In genomic region chr18:70205421-70206397, GRCh38 we compare ENCODE assay signal across 8 cellular contexts. TPM values are rescaled to one million over a fixed set of nuclear protein-coding genes. Genes with fewer than 3 reads are reported as not detected.
DNase-seq lines count a peak whose midpoint lies in the region; ATAC-seq and TF ChIP-seq lines count a peak whose summit lies in the region.

Gene RTTN (minus strand): TSS chr18:70205687. CDS start chr18:70205658, 29 bp downstream.

- peaks cover 7% of the 10 kb centered on the region for H3K27me3 Mint-ChIP-seq in activated naive CD8-positive, alpha-beta T cell treated with anti-CD3 and anti-CD28 coated beads, Interleukin-2, amount 10 ng/mL, durations not matched to agents 7 days and 5 days

- peak within 1 kb of the TSS; percentile 94 for H3K4me3 Mint-ChIP-seq in activated naive CD8-positive, alpha-beta T cell treated with anti-CD3 and anti-CD28 coated beads, Interleukin-2, amount 10 ng/mL, durations not matched to agents 7 days and 5 days

- peak within 1 kb of the TSS; percentile 99 for H3K27ac Mint-ChIP-seq in activated naive CD8-positive, alpha-beta T cell treated with anti-CD3 and anti-CD28 coated beads, Interleukin-2, amount 10 ng/mL, durations not matched to agents 7 days and 5 days

- peaks cover 17% of the 10 kb centered on the region for H3K4me1 Mint-ChIP-seq in activated naive CD8-positive, alpha-beta T cell treated with anti-CD3 and anti-CD28 coated beads, Interleukin-2, amount 10 ng/mL, durations not matched to agents 7 days and 5 days

- H3K9me3 ChIP-seq in SU-DHL-6 (ENCODE audit: insufficient read depth, low read length) (no peaks in the 10 kb centered on the region), ovary (no peaks in the 10 kb centered on the region), thyroid gland (no peaks in the 10 kb centered on the region)

- peaks cover 21% of the 10 kb centered on the region for H3K79me2 ChIP-seq in SU-DHL-6 (ENCODE audit: insufficient read depth, low read length)

- H3K9me3 Mint-ChIP-seq in activated naive CD8-positive, alpha-beta T cell treated with anti-CD3 and anti-CD28 coated beads, Interleukin-2, amount 10 ng/mL, durations not matched to agents 7 days and 5 days: no peaks in the 10 kb centered on the region

- no peaks in the 10 kb centered on the region for H3K9me2 ChIP-seq in SU-DHL-6 (replicated peaks; ENCODE audit: insufficient read depth, low read length)

- POLR2A ChIA-PET in activated naive CD8-positive, alpha-beta T cell treated with anti-CD3 and anti-CD28 coated beads, Interleukin-2, amount 10 ng/mL, durations not matched to agents 7 days and 5 days (lab: Charles Lee): interaction anchor here (1.0 kb wide), 1 partner anchor 1491 kb away, joined by 4 read pairs; no protein-coding TSS in a partner anchor

- peak within 1 kb of the TSS; percentile 90 for H3K4me2 ChIP-seq in SU-DHL-6 (ENCODE audit: low read depth, low read length, poor library complexity, severe bottlenecking)

- H3K36me3 ChIP-seq in SU-DHL-6 (ENCODE audit: low read length): peaks cover 5% of the 10 kb centered on the region; the same call in 1 of the 2 replicates
- H3K36me3 ChIP-seq in ovary: no peaks in the 10 kb centered on the region
- H3K36me3 ChIP-seq in thyroid gland: no peaks in the 10 kb centered on the region

- TF ChIP-seq POLR2A in GM10847 (IDR thresholded peaks at IDR 0.05; ENCODE audit: extremely low read depth, insufficient read length) (peak; percentile 33), ovary (IDR thresholded peaks at IDR 0.05) (no peak), thyroid gland (IDR thresholded peaks at IDR 0.05) (peak in 1 of 2 donors; percentile 29)

- intact Hi-C loops in head of caudate nucleus (cut with DNase I): loop anchor here (2.0 to 5.0 kb wide), 2 partner anchors 83 to 227 kb away; partner anchors contain the start of gene SOCS6
- intact Hi-C loops in ovary (cut with DNase I): loop anchor here in 2 of 4 donors (5.0 to 10.0 kb wide), 2 partner anchors 82 to 229 kb away; partner anchors contain the start of gene SOCS6 (in 1 of the 2)
- intact Hi-C loops in thyroid gland (cut with DNase I): loop anchor here (5.0 kb wide), 1 partner anchor 82 kb away; the partner anchor contains the start of gene SOCS6

- peaks cover 8% of the 10 kb centered on the region for H3K36me3 Mint-ChIP-seq in activated naive CD8-positive, alpha-beta T cell treated with anti-CD3 and anti-CD28 coated beads, Interleukin-2, amount 10 ng/mL, durations not matched to agents 7 days and 5 days

- H3K27me3 ChIP-seq in SU-DHL-6 (ENCODE audit: low read length): no peaks in the 10 kb centered on the region
- H3K27me3 ChIP-seq in ovary: no peaks in the 10 kb centered on the region
- H3K27me3 ChIP-seq in thyroid gland: no peaks in the 10 kb centered on the region

- TF ChIP-seq EP300 in ovary (IDR thresholded peaks at IDR 0.05): no peak

- peak; percentile 98 for DNase-seq in NCI-H128 (lab: John Stamatoyannopoulos, UW; ENCODE audit: unreplicated experiment)
- peak; percentile 94 for DNase-seq in activated naive CD8-positive, alpha-beta T cell treated with anti-CD3 and anti-CD28 coated beads, Interleukin-2, amount 10 ng/mL, durations not matched to agents 7 days and 5 days
- DNase-seq in head of caudate nucleus: peak; percentile 90 to 98 (median 96)
- DNase-seq in ovary: peak; percentile 91 to 96 (median 93)
- DNase-seq in thyroid gland: peak; percentile 91 to 94

- TF ChIP-seq CTCF in SU-DHL-6 (IDR thresholded peaks at IDR 0.05; ENCODE audit: insufficient read depth, low read length, poor library complexity, severe bottlenecking): no peak
- TF ChIP-seq CTCF in ovary (IDR thresholded peaks at IDR 0.05): no peak
- no peak for TF ChIP-seq CTCF in thyroid gland (IDR thresholded peaks at IDR 0.05)

- peak within 1 kb of the TSS; percentile 92 for H3K9ac ChIP-seq in SU-DHL-6 (ENCODE audit: low read length)

- no peaks in the 10 kb centered on the region for H4K20me1 ChIP-seq in SU-DHL-6 (ENCODE audit: low read depth, low read length)

- H3K4me1 ChIP-seq in ovary (ENCODE audit: insufficient read depth) (no peaks in the 10 kb centered on the region), thyroid gland (peaks cover 5 to 6% of the 10 kb centered on the region in 2 donors)

- ATAC-seq in HG02678 (IDR thresholded peaks at IDR 0.05; ENCODE audit: unreplicated experiment): peak; percentile 95
- ATAC-seq in activated naive CD8-positive, alpha-beta T cell treated with anti-CD3 and anti-CD28 coated beads, Interleukin-2, amount 10 ng/mL, durations not matched to agents 7 days and 5 days (ENCODE audit: low read depth): peak; percentile 97

- 0 to 1% (median 0%) methylated on average over 77 to 78 of the region's 78 CpGs for WGBS in ovary, 3 donors
- 1% methylated on average over 34 to 77 of the region's 78 CpGs for WGBS in thyroid gland, 2 donors

- peak within 1 kb of the TSS; percentile 95 for H2AFZ ChIP-seq in SU-DHL-6 (ENCODE audit: low read depth, low read length, severe bottlenecking)

- H3K27ac ChIP-seq in SU-DHL-6 (ENCODE audit: low read depth, low read length) (peak within 1 kb of the TSS; percentile 91), ovary (peak within 1 kb of the TSS; percentile 68 to 95), thyroid gland (peak within 1 kb of the TSS; percentile 95 to 98 (median 98))

- H3K4me3 ChIP-seq in SU-DHL-6 (ENCODE audit: insufficient read depth, low read length, poor library complexity, severe bottlenecking): peak within 1 kb of the TSS; percentile 98
- H3K4me3 ChIP-seq in ovary: peak within 1 kb of the TSS; percentile 82
- H3K4me3 ChIP-seq in thyroid gland (replicated peaks in 1 of 3): peak within 1 kb of the TSS; percentile 51 to 77 (median 68)

- H3F3A ChIP-seq in SU-DHL-6 (ENCODE audit: insufficient read depth): no peaks in the 10 kb centered on the region; the same call in 1 of the 2 replicates

RNA-seq across cellular contexts. Expression of gene RTTN, which starts in this region (rescaled TPM):
- total RNA-seq in activated naive CD8-positive, alpha-beta T cell treated with anti-CD3 and anti-CD28 coated beads, Interleukin-2, amount 10 ng/mL, durations not matched to agents 7 days and 5 days: 10 to 100 TPM; 32.5 to 32.8 TPM
- total RNA-seq in ovary (10 to 100 TPM; 14.1 to 22.4 (median 15.6) TPM), thyroid gland (10 to 100 TPM; 12.6 to 34.6 (median 19.3) TPM)
- polyA plus RNA-seq in ovary: 1 to 10 TPM; 6.2 to 6.7 TPM

Comparison
In these comparisons a context has a peak if more than half of its experiments do, and no peak if none do; other contexts are left out.
1. Peak in every context shown above with its lines: DNase-seq, ATAC-seq, H3K4me3 ChIP-seq and H3K27ac ChIP-seq.